19 cellular contexts compared by ENCODE assay signal in genomic region chr5:168802337-168802736, GRCh38.
DNase-seq lines count a peak whose midpoint lies in the region; ATAC-seq, FAIRE-seq and TF ChIP-seq lines count a peak whose summit lies in the region.
"Had no signal": no experiment of that assay in that cellular context is flagged by ENCODE, and none has a peak within 500 bp of the region (broad histone marks: within the 10 kb centered on the region; RNA-seq: fewer than 3 reads in every experiment).

No MANE protein-coding gene starts in this region.

- TF ChIP-seq RAD21 in GM12878 (IDR thresholded peaks at IDR 0.05; ENCODE audit: insufficient read depth, low read depth, low read length): no peak

- peak overlapping the region; percentile 66 for H3K4me3 Mint-ChIP-seq in activated CD4-positive, alpha-beta T cell treated with anti-CD3 and anti-CD28 coated beads, Interleukin-2, amount 10 ng/mL, durations not matched to agents 24 days and 14 days

- no peak overlapping the region for H2BK5ac ChIP-seq in mesendoderm (ENCODE audit: low read length)

- H3K27ac ChIP-seq in GM12878 (ENCODE audit: control insufficient read depth, insufficient read depth) (no peak overlapping the region), mesendoderm (ENCODE audit: low read depth, low read length) (no peak overlapping the region)
- H3K27ac ChIP-seq: BLaER1, colonic mucosa, psoas muscle, SJSA1 had no signal

- no peak overlapping the region for H3K4me2 ChIP-seq in GM12878 (ENCODE audit: control insufficient read depth, insufficient read depth)
- H3K4me2 ChIP-seq in mesendoderm (ENCODE audit: low read length): no peak overlapping the region
- H3K4me2 ChIP-seq: BLaER1 had no signal

- no peak for TF ChIP-seq POLR2A in GM12878 (IDR thresholded peaks at IDR 0.05; ENCODE audit: low read depth, low read length)

- H3K4me1 Mint-ChIP-seq in activated CD4-positive, alpha-beta T cell treated with anti-CD3 and anti-CD28 coated beads, Interleukin-2, amount 10 ng/mL, durations not matched to agents 24 days and 14 days: peaks cover 25% of the 10 kb centered on the region

- H2AFZ ChIP-seq in GM12878 (ENCODE audit: control insufficient read depth, low read depth, low read length): no peak overlapping the region

- H3K23ac ChIP-seq in mesendoderm (ENCODE audit: low read length): no peak overlapping the region

- H2BK15ac ChIP-seq in mesendoderm (replicated peaks; ENCODE audit: low read depth): no peak overlapping the region

- ATAC-seq in GM21515 (IDR thresholded peaks at IDR 0.05; ENCODE audit: unreplicated experiment) (peak; percentile 68), HG03342 (IDR thresholded peaks at IDR 0.05; ENCODE audit: unreplicated experiment) (peak; percentile 48), GM12878 (peak; percentile 38; the same call in 2 of the 3 replicates)
- ATAC-seq: psoas muscle had no signal

- H3K36me3 ChIP-seq in GM12878 (ENCODE audit: control insufficient read depth in 2 of 2, insufficient read depth in 2 of 2, low read length in 1 of 2) (no peaks in the 10 kb centered on the region), mesendoderm (ENCODE audit: control insufficient read depth, insufficient read depth, low read length) (no peaks in the 10 kb centered on the region)
- H3K36me3 ChIP-seq: BLaER1, colonic mucosa had no signal

- CTCF ChIA-PET in GM12878 (lab: Yijun Ruan, JAX): interaction anchor here (0.8 to 1.5 kb wide), 2 partner anchors 11 to 79 kb away, joined by 3 to 5 read pairs; no protein-coding TSS in a partner anchor

- SMC1A ChIA-PET in GM12878 (lab: Charles Lee; ENCODE audit: uncharacterized antibody, unreplicated experiment): interaction anchor here (1.6 kb wide), 1 partner anchor 78 kb away, joined by 3 read pairs; no protein-coding TSS in a partner anchor

- no peak overlapping the region for H3K4me3 ChIP-seq in GM12878
- H3K4me3 ChIP-seq in mesendoderm (ENCODE audit: low read length): no peak overlapping the region
- H3K4me3 ChIP-seq: BLaER1, colonic mucosa, psoas muscle, SJSA1 had no signal

- H2AK5ac ChIP-seq in mesendoderm (ENCODE audit: low read length): no peak overlapping the region

- peaks cover 0 to 5% of the 10 kb centered on the region in 2 experiments; a peak in 2 of 4 replicates for H3K27me3 ChIP-seq in GM12878 (replicated peaks in 1 of 2; ENCODE audit: control insufficient read depth in 2 of 2, insufficient read depth in 2 of 2, low read length in 1 of 2)
- no peaks in the 10 kb centered on the region for H3K27me3 ChIP-seq in mesendoderm (ENCODE audit: insufficient read depth, low read length, poor library complexity)
- H3K27me3 ChIP-seq: BLaER1, colonic mucosa, SJSA1 had no signal

- no peak overlapping the region for H3K56ac ChIP-seq in mesendoderm (ENCODE audit: low read length)

- H3K9me3 Mint-ChIP-seq in activated CD4-positive, alpha-beta T cell treated with anti-CD3 and anti-CD28 coated beads, Interleukin-2, amount 10 ng/mL, durations not matched to agents 24 days and 14 days: no peaks in the 10 kb centered on the region

- peak; percentile 62 for DNase-seq in activated CD4-positive, alpha-beta T cell treated with anti-CD3 and anti-CD28 coated beads, Interleukin-2, amount 10 ng/mL, durations not matched to agents 24 days and 14 days
- no peak for DNase-seq in activated CD4-positive, alpha-beta T cell treated with anti-CD3 and anti-CD28 coated beads, Interleukin-2, amount 50 U/mL, for 1 hour
- no peak for DNase-seq in GM12878 (ENCODE audit: low read depth, low spot score)
- no peak for DNase-seq in dermis blood vessel endothelial cell
- no peak for DNase-seq in MV-4-11 (lab: John Stamatoyannopoulos, UW)
- no peak for DNase-seq in mesendoderm
- DNase-seq: activated gamma-delta T cell, colonic mucosa, DMS 273 treated with DMSO at 0.1 percent for 48 hours, kidney glomerular epithelial cell, NCI-H1417, NCI-H82, psoas muscle had no signal

- H3K9me3 ChIP-seq in GM12878 (replicated peaks; ENCODE audit: control insufficient read depth, insufficient read depth, low read length): no peaks in the 10 kb centered on the region
- H3K9me3 ChIP-seq: BLaER1, colonic mucosa, psoas muscle, SJSA1 had no signal

- H3K79me2 ChIP-seq in GM12878 (ENCODE audit: control insufficient read depth, insufficient read depth, low read length) (no peaks in the 10 kb centered on the region), mesendoderm (ENCODE audit: control insufficient read depth, insufficient read depth, low read length) (no peaks in the 10 kb centered on the region)

- peak overlapping the region; percentile 94 for H3K27ac Mint-ChIP-seq in activated CD4-positive, alpha-beta T cell treated with anti-CD3 and anti-CD28 coated beads, Interleukin-2, amount 10 ng/mL, durations not matched to agents 24 days and 14 days

- no peak overlapping the region for H4K5ac ChIP-seq in mesendoderm (ENCODE audit: low read length)

- FAIRE-seq in GM12878 (lab: Jason Lieb, UNC): no peak
- FAIRE-seq: A204.1, astrocyte had no signal

- no peaks in the 10 kb centered on the region for H3K36me3 Mint-ChIP-seq in activated CD4-positive, alpha-beta T cell treated with anti-CD3 and anti-CD28 coated beads, Interleukin-2, amount 10 ng/mL, durations not matched to agents 24 days and 14 days (ENCODE audit: low read depth)

- intact Hi-C loops in activated CD4-positive, alpha-beta T cell treated with anti-CD3 and anti-CD28 coated beads, Interleukin-2, amount 10 ng/mL, durations not matched to agents 24 days and 14 days (cut with micrococcal nuclease): loop anchor here (1.0 to 5.0 kb wide), 5 partner anchors 8 to 55 kb away; no protein-coding TSS in a partner anchor
- intact Hi-C loops in GM12878 (cut with micrococcal nuclease; ENCODE audit: unreplicated experiment): no loop called here

- H3K79me1 ChIP-seq in mesendoderm (ENCODE audit: low read length): no peaks in the 10 kb centered on the region

- no peak for TF ChIP-seq CTCF in GM12878 (IDR thresholded peaks at IDR 0.05 in 2 of 3, conservative IDR thresholded peaks at IDR 0.05 in 1 of 3; ENCODE audit: control insufficient read depth in 2 of 3, extremely low read depth in 1 of 3, insufficient read depth in 1 of 3, low read depth in 3 of 3, low read length in 3 of 3)

- H2BK120ac ChIP-seq in mesendoderm (ENCODE audit: low read depth, low read length): no peak overlapping the region

- no peak for TF ChIP-seq EP300 in GM12878 (IDR thresholded peaks at IDR 0.05; ENCODE audit: borderline replicate concordance in 1 of 2, control insufficient read depth in 1 of 2, low read depth in 2 of 2, low read length in 2 of 2)

- no TSS peak for BruUV-seq in GM12878 (replicated peaks; lab: Mats Ljungman, UMichigan)

- H3K27me3 Mint-ChIP-seq in activated CD4-positive, alpha-beta T cell treated with anti-CD3 and anti-CD28 coated beads, Interleukin-2, amount 10 ng/mL, durations not matched to agents 24 days and 14 days: no peaks in the 10 kb centered on the region

- no peak overlapping the region for H4K8ac ChIP-seq in mesendoderm (ENCODE audit: low read depth, low read length)

- POLR2A ChIA-PET in GM12878 (lab: Charles Lee): no interaction called here

- RAD21 ChIA-PET in GM12878 (lab: Charles Lee; ENCODE audit: unreplicated experiment): no interaction called here

- H3K4ac ChIP-seq in mesendoderm (ENCODE audit: low read depth, low read length): no peak overlapping the region

- H3K4me1 ChIP-seq in GM12878 (ENCODE audit: control insufficient read depth, insufficient read depth, low read length) (no peaks in the 10 kb centered on the region), mesendoderm (ENCODE audit: control insufficient read depth, low read depth, low read length) (no peaks in the 10 kb centered on the region)
- H3K4me1 ChIP-seq: BLaER1, colonic mucosa, psoas muscle, SJSA1 had no signal

- H3K9ac ChIP-seq in GM12878 (ENCODE audit: control insufficient read depth, insufficient read depth, low read length) (no peak overlapping the region), mesendoderm (ENCODE audit: low read length) (no peak overlapping the region)
- H3K9ac ChIP-seq: BLaER1 had no signal

- WGBS in GM12878 (ENCODE audit: insufficient coverage, insufficient replicate concordance, low lambda C conversion rate, missing lambda C conversion rate): 19% methylated on average over 6 of the region's 6 CpGs
- no CpG with 5 or more reads among the region's 6 CpGs for whole genome bisulfite sequencing in mesendoderm (ENCODE audit: extremely low coverage, insufficient coverage, low lambda C conversion rate)

- H3K18ac ChIP-seq in mesendoderm (ENCODE audit: low read length): no peak overlapping the region

- H4K20me1 ChIP-seq in GM12878 (ENCODE audit: control insufficient read depth, insufficient read depth): no peaks in the 10 kb centered on the region
- H4K20me1 ChIP-seq: BLaER1 had no signal

- in situ Hi-C loops in GM12878 (cut with MboI): no loop called here

TF ChIP-seq in GM12878, 131 proteins besides CTCF, POLR2A, EP300 and RAD21:
- TF ChIP-seq POU2F2 (IDR thresholded peaks at IDR 0.05; ENCODE audit: borderline replicate concordance, low read depth, low read length) (peak; percentile 69; the same call in 1 of the 3 replicates), TCF3 (IDR thresholded peaks at IDR 0.05; ENCODE audit: borderline replicate concordance, insufficient read depth, low read depth, low read length) (no peak), ZNF384 (IDR thresholded peaks at IDR 0.05; ENCODE audit: borderline replicate concordance, low read depth, low read length) (no peak), LARP7 (IDR thresholded peaks at IDR 0.05) (no peak), STAT1 (conservative IDR thresholded peaks at IDR 0.05) (no peak)
